2 cellular contexts compared by ENCODE assay signal in genomic region chr17:42386784-42387183, GRCh38.
TF ChIP-seq lines count a peak whose summit lies in the region.

No MANE protein-coding gene starts in this region.

TF ChIP-seq in A549, 52 proteins besides CTCF, POLR2A, EP300 and RAD21 (continued from another document):
- TF ChIP-seq TFCP2L1 (CRISPR knock-in tag; IDR thresholded peaks at IDR 0.05) = no peak
- no peak for TF ChIP-seq REST (IDR thresholded peaks at IDR 0.05)
- TF ChIP-seq BCL3 (IDR thresholded peaks at IDR 0.05) = no peak
- peak; percentile 91 for TF ChIP-seq MAFK (IDR thresholded peaks at IDR 0.05; ENCODE audit: partially characterized antibody)
- TF ChIP-seq ZC3H11A (IDR thresholded peaks at IDR 0.05) = no peak
- peak; percentile 60; the same call in 1 of the 2 replicates for TF ChIP-seq HOXA7 (CRISPR knock-in tag; IDR thresholded peaks at IDR 0.05)

TF ChIP-seq in IMR-90, 13 proteins besides CTCF, POLR2A, EP300 and RAD21:
- TF ChIP-seq ELK1 (IDR thresholded peaks at IDR 0.05; ENCODE audit: borderline replicate concordance, low read depth, low read length) (no peak), USF2 (IDR thresholded peaks at IDR 0.05; ENCODE audit: low read depth, low read length) (no peak), MAFK (IDR thresholded peaks at IDR 0.05; ENCODE audit: low read depth, low read length) (peak; percentile 86)
